ENCODE assay signal across 17 cellular contexts in genomic region chr9:27538668-27539067, GRCh38. TPM values are rescaled to one million over a fixed set of nuclear protein-coding genes. Genes with fewer than 3 reads are reported as not detected.
DNase-seq lines count a peak whose midpoint lies in the region; ATAC-seq lines count a peak whose summit lies in the region.
"Had no signal": no experiment of that assay in that cellular context is flagged by ENCODE, and none has a peak within 500 bp of the region (broad histone marks: within the 10 kb centered on the region; RNA-seq: fewer than 3 reads in every experiment).

No MANE protein-coding gene starts in this region.

- no peak overlapping the region for H3K4me3 Mint-ChIP-seq in memory B cell
- H3K4me3 Mint-ChIP-seq in activated naive CD8-positive, alpha-beta T cell treated with anti-CD3 and anti-CD28 coated beads for 36 hours: no peak overlapping the region
- H3K4me3 Mint-ChIP-seq: dendritic cell treated with granulocyte-macrophage colony-stimulating factor and Interleukin-4, amounts not matched to agents 40 ng/mL and 50 ng/mL, for 4 days; naive thymus-derived CD4-positive, alpha-beta T cell had no signal

- no peaks in the 10 kb centered on the region for H3K9me3 Mint-ChIP-seq in memory B cell
- H3K9me3 Mint-ChIP-seq in activated naive CD8-positive, alpha-beta T cell treated with anti-CD3 and anti-CD28 coated beads for 36 hours: no peaks in the 10 kb centered on the region
- H3K9me3 Mint-ChIP-seq: dendritic cell treated with granulocyte-macrophage colony-stimulating factor and Interleukin-4, amounts not matched to agents 40 ng/mL and 50 ng/mL, for 4 days; naive thymus-derived CD4-positive, alpha-beta T cell had no signal

- peaks cover 11% of the 10 kb centered on the region for H3K36me3 Mint-ChIP-seq in memory B cell
- peaks cover 3% of the 10 kb centered on the region for H3K36me3 Mint-ChIP-seq in activated naive CD8-positive, alpha-beta T cell treated with anti-CD3 and anti-CD28 coated beads for 36 hours

- DNase-seq in memory B cell (ENCODE audit: low spot score in 2 of 2) (no peak), HUDEP-2 (lab: John Stamatoyannopoulos, UW; ENCODE audit: unreplicated experiment in 76 of 76) (no peak), NCI-H526 treated with DMSO at 0.1 percent for 48 hours (lab: John Stamatoyannopoulos, UW) (no peak)
- DNase-seq in activated naive CD8-positive, alpha-beta T cell treated with anti-CD3 and anti-CD28 coated beads for 36 hours: no peak
- DNase-seq: activated CD8-positive, alpha-beta memory T cell treated with anti-CD3 and anti-CD28 coated beads, Interleukin-2, amount 50 U/mL, for 4 hours; adrenal gland; MM.1S; naive thymus-derived CD4-positive, alpha-beta T cell had no signal

- no peaks in the 10 kb centered on the region for H3K27me3 Mint-ChIP-seq in memory B cell
- no peaks in the 10 kb centered on the region for H3K27me3 Mint-ChIP-seq in activated naive CD8-positive, alpha-beta T cell treated with anti-CD3 and anti-CD28 coated beads for 36 hours
- H3K27me3 Mint-ChIP-seq: dendritic cell treated with granulocyte-macrophage colony-stimulating factor and Interleukin-4, amounts not matched to agents 40 ng/mL and 50 ng/mL, for 4 days; naive thymus-derived CD4-positive, alpha-beta T cell had no signal

- peaks cover 17% of the 10 kb centered on the region for H3K4me1 Mint-ChIP-seq in memory B cell
- no peaks in the 10 kb centered on the region for H3K4me1 Mint-ChIP-seq in activated naive CD8-positive, alpha-beta T cell treated with anti-CD3 and anti-CD28 coated beads for 36 hours

- ATAC-seq in GM18498 (IDR thresholded peaks at IDR 0.05; ENCODE audit: unreplicated experiment): peak; percentile 62
- ATAC-seq in GM21737 (IDR thresholded peaks at IDR 0.05; ENCODE audit: unreplicated experiment): peak; percentile 30
- peak; percentile 48 for ATAC-seq in HG03460 (IDR thresholded peaks at IDR 0.05; ENCODE audit: unreplicated experiment)
- no peak for ATAC-seq in memory B cell (ENCODE audit: low read depth)
- no peak for ATAC-seq in activated CD4-positive, CD25-positive, alpha-beta regulatory T cell treated with anti-CD3 and anti-CD28 coated beads, Interleukin-2, amount 50 U/mL, for 24 hours
- ATAC-seq: naive thymus-derived CD4-positive, alpha-beta T cell had no signal

- H3K27ac Mint-ChIP-seq in memory B cell: peak overlapping the region; percentile 36
- no peak overlapping the region for H3K27ac Mint-ChIP-seq in activated naive CD8-positive, alpha-beta T cell treated with anti-CD3 and anti-CD28 coated beads for 36 hours
- H3K27ac Mint-ChIP-seq: naive thymus-derived CD4-positive, alpha-beta T cell had no signal

RNA-seq across cellular contexts. Expression of gene MOB3B, which starts 9.1 kb away (rescaled TPM):
- total RNA-seq in activated naive CD8-positive, alpha-beta T cell treated with anti-CD3 and anti-CD28 coated beads for 36 hours: 1 to 10 TPM; 1.3 TPM

RNA-seq across cellular contexts. Expression of gene IFNK, which starts 14.6 kb away (rescaled TPM):
- total RNA-seq in activated naive CD8-positive, alpha-beta T cell treated with anti-CD3 and anti-CD28 coated beads for 36 hours: not detected
- total RNA-seq: adrenal gland; H4; naive thymus-derived CD4-positive, alpha-beta T cell; NCI-H460; Right ventricle myocardium inferior; ureter had no signal

RNA-seq across cellular contexts. Expression of gene C9orf72, which starts 34.6 kb away (rescaled TPM):
- 1 to 10 TPM; 7.7 to 9.4 TPM for total RNA-seq in activated naive CD8-positive, alpha-beta T cell treated with anti-CD3 and anti-CD28 coated beads for 36 hours

Comparison
In these comparisons a context has a peak if more than half of its experiments do, and no peak if none do; other contexts are left out.
1. ATAC-seq: peak in GM18498 (single experiment), GM21737 (single experiment) and HG03460 (single experiment); none in memory B cell (single experiment) and activated CD4-positive, CD25-positive, alpha-beta regulatory T cell treated with anti-CD3 and anti-CD28 coated beads, Interleukin-2, amount 50 U/mL, for 24 hours (0 of 2).